ENCODE assay signal across 2 cellular contexts in genomic region chr2:67067656-67068055, GRCh38.
A peak's percentile ranks its signal among the peaks of the same experiment; 100 is the strongest.
TF ChIP-seq lines count a peak whose summit lies in the region.

No MANE protein-coding gene starts in this region.

TF ChIP-seq in HepG2, 621 proteins besides CTCF, POLR2A, EP300 and RAD21:
- TF ChIP-seq MYPOP (CRISPR knock-in tag; IDR thresholded peaks at IDR 0.05), result no peak
- peak; percentile 88 for TF ChIP-seq PCBP2 (optimal IDR thresholded peaks at IDR 0.05; ENCODE audit: low read depth, low read length, poor library complexity, severe bottlenecking)
- TF ChIP-seq PCBP1 (IDR thresholded peaks at IDR 0.05; ENCODE audit: borderline replicate concordance, low read depth, low read length), result 0 out of 2 replicates have a peak, but pooled peaks have one; percentile 84
- peak; percentile 95 for TF ChIP-seq HNRNPK (IDR thresholded peaks at IDR 0.05; ENCODE audit: low read depth, low read length, poor library complexity, severe bottlenecking)
- TF ChIP-seq MTA1 (CRISPR knock-in tag; IDR thresholded peaks at IDR 0.05; ENCODE audit: borderline replicate concordance), result no peak

TF ChIP-seq in GM23338, 12 proteins besides CTCF, POLR2A, EP300 and RAD21:
- TF ChIP-seq POLR2AphosphoS5 (IDR thresholded peaks at IDR 0.05; ENCODE audit: low read depth), result no peak
